In the genomic region with DNA sequence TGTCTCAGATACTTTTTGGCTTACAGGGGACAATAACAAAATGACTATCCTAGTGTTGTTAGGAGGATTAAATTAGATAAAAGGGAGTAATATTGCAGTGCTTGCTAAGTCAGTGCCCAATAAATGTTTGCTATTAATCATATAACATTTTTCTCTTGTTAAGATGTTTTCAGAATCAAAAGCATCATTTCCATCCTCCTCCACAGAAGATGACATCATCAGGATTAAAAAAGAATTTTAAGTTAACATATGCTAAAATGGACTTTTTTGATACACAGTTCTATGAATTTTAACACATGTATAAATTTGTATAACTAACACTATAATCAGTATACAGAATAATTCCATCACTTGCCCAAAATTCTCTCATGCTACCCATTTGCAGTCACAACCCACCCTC, we compare ENCODE assay signal across 35 cellular contexts.
"Had no signal": no experiment of that assay in that cellular context is flagged by ENCODE, and none has a peak within 500 bp of the region (broad histone marks: within the 10 kb centered on the region; RNA-seq: fewer than 3 reads in every experiment).

No MANE protein-coding gene starts in this region.

- DNase-seq: Karpas-422, Kasumi-1, MG63, MM.1S, MV-4-11, NCI-H1048, NCI-H1092, NCI-H1092 treated with DMSO at 0.1 percent for 48 hours, NCI-H1105, NCI-H1105 treated with DMSO at 0.1 percent for 48 hours, NCI-H1417, NCI-H1417 treated with DMSO at 0.1 percent for 48 hours, NCI-H1436, NCI-H1436 treated with DMSO at 0.1 percent for 48 hours, NCI-H146, NCI-H1694, NCI-H1694 treated with DMSO at 0.1 percent for 48 hours, NCI-H187, NCI-H187 treated with DMSO at 0.1 percent for 48 hours, NCI-H1930, NCI-H2029, NCI-H2029 treated with DMSO at 0.1 percent for 48 hours, NCI-H2081, NCI-H2081 treated with DMSO at 0.1 percent for 48 hours, NCI-H2107, NCI-H2171, NCI-H2171 treated with DMSO at 0.1 percent for 48 hours, NCI-H2227 treated with DMSO at 0.1 percent for 48 hours, NCI-H226, NCI-H345, NCI-H446, NCI-H446 treated with DMSO at 0.1 percent for 48 hours, NCI-H510A, NCI-H510A treated with DMSO at 0.1 percent for 48 hours, NCI-H524 had no signal

- H3K4me3 ChIP-seq: MG63 had no signal

- H3K9me3 ChIP-seq: MG63 had no signal

- H3K36me3 ChIP-seq: MG63 had no signal
